ENCODE assay signal across 13 cellular contexts in the genomic region with DNA sequence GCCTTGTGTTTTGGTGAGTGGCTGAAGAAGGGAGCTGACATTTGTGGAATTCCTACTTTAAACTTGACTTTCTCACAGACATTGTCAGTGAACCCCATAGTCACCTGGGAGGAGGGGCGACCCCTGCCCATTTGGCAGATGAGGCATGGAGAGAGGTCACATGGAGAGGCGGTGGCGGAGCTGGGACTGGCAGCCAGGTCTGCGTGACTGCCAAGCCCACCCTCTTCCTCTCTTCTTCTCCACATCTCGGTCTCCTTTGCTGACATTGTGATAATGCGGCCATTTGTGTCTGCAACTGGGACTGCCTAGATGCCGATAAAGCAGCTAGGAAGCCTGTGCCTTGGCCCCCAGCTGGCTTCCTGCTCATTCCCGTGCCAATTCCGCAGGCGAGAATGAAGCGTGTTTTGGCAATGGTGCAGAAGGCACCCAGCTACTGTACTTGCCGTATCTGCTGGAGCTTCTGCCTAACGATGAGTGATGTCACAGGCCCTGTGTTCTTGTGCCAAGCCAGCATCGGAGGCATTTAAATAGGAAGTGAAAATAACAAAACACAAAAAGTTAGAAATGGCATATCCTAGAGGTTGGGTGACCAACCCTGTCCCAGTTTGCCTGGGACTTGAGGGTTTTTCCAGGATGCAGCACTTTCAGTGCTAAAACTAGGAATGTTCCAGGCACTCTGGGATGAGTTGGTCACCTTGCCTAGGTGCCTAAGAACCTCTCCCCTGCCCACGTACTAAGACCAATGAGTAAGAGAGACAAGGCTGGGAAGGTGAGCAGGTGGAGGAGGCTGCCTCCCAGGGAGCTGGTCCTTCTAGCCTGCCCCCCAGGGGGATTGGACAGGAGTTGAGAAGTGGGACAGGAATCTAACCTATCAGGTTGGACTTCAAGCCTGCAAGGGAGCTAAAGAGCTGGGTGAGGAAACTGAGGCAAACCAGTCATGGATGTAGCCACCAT. TPM values are rescaled to one million over a fixed set of nuclear protein-coding genes. Genes with fewer than 3 reads are reported as not detected.
DNase-seq lines count a peak whose midpoint lies in the region; ATAC-seq, FAIRE-seq and TF ChIP-seq lines count a peak whose summit lies in the region.
"Had no signal": no experiment of that assay in that cellular context is flagged by ENCODE, and none has a peak within 500 bp of the region (broad histone marks: within the 10 kb centered on the region; RNA-seq: fewer than 3 reads in every experiment).

No MANE protein-coding gene starts in this region.

- H4K20me1 ChIP-seq in HepG2 (ENCODE audit: insufficient read depth, low read length), result no peaks in the 10 kb centered on the region

- CTCF ChIA-PET in HepG2 (lab: Yijun Ruan, JAX; ENCODE audit: low intra/inter-chr PET ratio, low total read pairs), result no interaction called here

- no peak for TF ChIP-seq RAD21 in HepG2 (CRISPR knock-in tag; IDR thresholded peaks at IDR 0.05)

- POLR2A ChIA-PET in HepG2 (lab: Yijun Ruan, JAX), result interaction anchor here (0.8 to 1.5 kb wide), 2 partner anchors 9 to 18 kb away, joined by 3 to 4 read pairs; no protein-coding TSS in a partner anchor

- H3K27ac ChIP-seq in adrenal gland (peak overlapping the region in 1 of 5 donors; percentile 31), HepG2 (ENCODE audit: extremely low read length, insufficient read depth, low read length) (no peak overlapping the region)

- no peak overlapping the region for H3K9ac ChIP-seq in HepG2 (ENCODE audit: insufficient read depth, low read depth, low read length)

- no peak for FAIRE-seq in HepG2 (lab: Jason Lieb, UNC)

- H3K36me3 ChIP-seq in adrenal gland (replicated peaks in 1 of 2) (no peaks in the 10 kb centered on the region), HepG2 (replicated peaks in 1 of 2; ENCODE audit: control insufficient read depth in 1 of 2, insufficient read depth in 2 of 2, low read length in 2 of 2) (no peaks in the 10 kb centered on the region)

- no peak for TF ChIP-seq CTCF in adrenal gland (IDR thresholded peaks at IDR 0.05)
- no peak for TF ChIP-seq CTCF in HepG2 (CRISPR knock-in tag; IDR thresholded peaks at IDR 0.05)

- no TSS peak for BruUV-seq in HepG2 (replicated peaks; lab: Mats Ljungman, UMichigan)

- H3K4me1 ChIP-seq in adrenal gland (replicated peaks in 1 of 2), result no peaks in the 10 kb centered on the region
- peaks cover 22% of the 10 kb centered on the region for H3K4me1 ChIP-seq in HepG2 (ENCODE audit: insufficient read depth, low read length)

- H3K4me2 ChIP-seq in HepG2 (ENCODE audit: low read depth, low read length), result no peak overlapping the region

- TF ChIP-seq POLR2A in adrenal gland (IDR thresholded peaks at IDR 0.05) (no peak), HepG2 (IDR thresholded peaks at IDR 0.05; ENCODE audit: insufficient read depth in 1 of 2, low read depth in 2 of 2, low read length in 2 of 2) (no peak)

- H3K9me3 ChIP-seq in adrenal gland (replicated peaks in 1 of 3) (no peaks in the 10 kb centered on the region), HepG2 (ENCODE audit: low read length) (no peaks in the 10 kb centered on the region)

- TF ChIP-seq EP300 in HepG2 (IDR thresholded peaks at IDR 0.05; ENCODE audit: low read depth in 2 of 2, low read length in 2 of 2) (no peak), HepG2 (CRISPR knock-in tag; IDR thresholded peaks at IDR 0.05; ENCODE audit: borderline replicate concordance) (no peak)

- intact Hi-C loops in adrenal gland (cut with DNase I) (no loop called here), HepG2 (cut with micrococcal nuclease; ENCODE audit: unreplicated experiment) (no loop called here)

- DNase-seq in AG20443 (ENCODE audit: low spot score) (peak; percentile 39), adrenal gland (peak in 6 of 7 donors; percentile 57 to 87 (median 72)), HepG2 (ENCODE audit: low spot score) (no peak), DMS153 (lab: John Stamatoyannopoulos, UW) (no peak), occipital lobe (lab: John Stamatoyannopoulos, UW) (no peak)
- no peak for DNase-seq in stimulated activated CD4-positive, alpha-beta T cell treated with anti-CD3 and anti-CD28 coated beads, Interleukin-4, amount 100 ng/mL, for 24 hours
- DNase-seq: activated CD8-positive, alpha-beta T cell treated with anti-CD3 and anti-CD28 coated beads for 36 hours; mesenchymal stem cell; NCI-H774 had no signal

- in situ Hi-C loops in HepG2 (cut with HindIII; ENCODE audit: extremely low pct_ligation_motif_present, low pct_unique_long_range_greater_than_20kb), result no loop called here

- H3K4me3 ChIP-seq in adrenal gland, result no peak overlapping the region
- H3K4me3 ChIP-seq in HepG2 (replicated peaks in 1 of 3; ENCODE audit: insufficient read depth in 1 of 3, low read depth in 2 of 3, low read length in 3 of 3), result no peak overlapping the region

- ATAC-seq in HG02852 (IDR thresholded peaks at IDR 0.05; ENCODE audit: unreplicated experiment), result peak; percentile 60
- no peak for ATAC-seq in HepG2
- no peak for ATAC-seq in HG03196 (IDR thresholded peaks at IDR 0.05; ENCODE audit: unreplicated experiment)
- ATAC-seq: activated CD8-positive, alpha-beta T cell treated with anti-CD3 and anti-CD28 coated beads for 36 hours had no signal

- H3K27me3 ChIP-seq in adrenal gland, result no peaks in the 10 kb centered on the region
- H3K27me3 ChIP-seq in HepG2 (ENCODE audit: control insufficient read depth in 1 of 2, insufficient read depth in 2 of 2, low read length in 2 of 2), result peaks cover 7 to 40% of the 10 kb centered on the region in 2 experiments; a peak in 4 of 5 replicates

- no peak overlapping the region for H2AFZ ChIP-seq in HepG2 (ENCODE audit: low read length)

- no peaks in the 10 kb centered on the region for H3K79me2 ChIP-seq in HepG2 (ENCODE audit: insufficient read depth, low read length)

- 38 to 47% (median 43%) methylated on average over 14 to 15 of the region's 15 CpGs for WGBS in adrenal gland, 4 donors
- WGBS in HepG2 (ENCODE audit: low lambda C conversion rate), result 32% methylated on average over 15 of the region's 15 CpGs

RNA-seq across cellular contexts. Expression of gene OLFML2A, which starts 23.6 kb away (rescaled TPM):
- total RNA-seq in adrenal gland (10 to 100 TPM in 4 of 8 donors, 1 to 10 TPM in 4; 5.0 to 21.4 (median 10.3) TPM), HepG2 (2016; rRNA removed; fragmentation: Illumina TruSeq; extraction: Trizol) (0.02 TPM in 1 of 2 replicates, not detected in the other), occipital lobe (2.5 TPM)
- polyA plus RNA-seq in adrenal gland (1 to 10 TPM; 1.7 to 3.4 (median 2.9) TPM), HepG2 (2011; rRNA removed) (0.01 and 0.04 TPM in 2 replicates)
- total RNA-seq in HepG2 (2016; cell fraction: cytosol; rRNA removed; fragmentation: Illumina TruSeq; extraction: Trizol; ENCODE audit: low read depth), result under 0.01 and 0.09 TPM in 2 replicates
- total RNA-seq in HepG2 (2016; cell fraction: insoluble cytoplasmic fraction; rRNA removed; fragmentation: Illumina TruSeq; extraction: Trizol), result 0.02 TPM in 1 of 2 replicates, not detected in the other
- 0.03 TPM in 2 replicates for total RNA-seq in HepG2 (2016; cell fraction: membrane; rRNA removed; fragmentation: Illumina TruSeq; extraction: Trizol)
- 0.06 and 0.09 TPM in 2 replicates for total RNA-seq in HepG2 (2016; cell fraction: nucleus; rRNA removed; fragmentation: Illumina TruSeq; extraction: Trizol)
- polyA plus RNA-seq in HepG2 (2011; cell fraction: cytosol; rRNA removed), result 0.03 and 0.04 TPM in 2 replicates
- polyA plus RNA-seq in HepG2 (2011; cell fraction: nucleus; rRNA removed), result 0.02 and 0.05 TPM in 2 replicates
- polyA plus RNA-seq in HepG2 (2012), result 0.01 TPM in 1 of 2 replicates, not detected in the other
- not detected in 2 replicates for polyA plus RNA-seq in HepG2 (2016; cell fraction: cytosol; fragmentation: Illumina TruSeq; extraction: Trizol; ENCODE audit: low read depth)
- 0.03 TPM in 1 of 2 replicates, not detected in the other for polyA plus RNA-seq in HepG2 (2016; cell fraction: insoluble cytoplasmic fraction; fragmentation: Illumina TruSeq; extraction: Trizol; ENCODE audit: low read depth)
- polyA plus RNA-seq in HepG2 (2016; cell fraction: membrane; fragmentation: Illumina TruSeq; extraction: Trizol; ENCODE audit: low read depth), result not detected in 2 replicates
- 0.07 TPM in 1 of 2 replicates, not detected in the other for polyA plus RNA-seq in HepG2 (2016; cell fraction: nucleus; fragmentation: Illumina TruSeq; extraction: Trizol; ENCODE audit: insufficient read depth, low read depth)
- 0.08 and 2.8 TPM in 2 replicates for polyA minus RNA-seq in HepG2 (2011; rRNA and poly(A)+ RNA removed; ENCODE audit: low replicate concordance)
- 0.09 and 0.30 TPM in 2 replicates for polyA minus RNA-seq in HepG2 (2011; cell fraction: cytosol; rRNA and poly(A)+ RNA removed)
- 0.12 and 0.26 TPM in 2 replicates for polyA minus RNA-seq in HepG2 (2011; cell fraction: nucleus; rRNA and poly(A)+ RNA removed)
- total RNA-seq: activated CD8-positive, alpha-beta T cell treated with anti-CD3 and anti-CD28 coated beads for 36 hours; CD8-positive, alpha-beta memory T cell had no signal
- polyA plus RNA-seq: CD8-positive, alpha-beta memory T cell had no signal

RNA-seq across cellular contexts. Expression of gene NR6A1, which starts 29.5 kb away (rescaled TPM):
- total RNA-seq in adrenal gland, result 1 to 10 TPM in 7 of 8 donors, under 1 TPM in 1; 0.83 to 2.4 (median 1.5) TPM
- polyA plus RNA-seq in adrenal gland, result 1 to 10 TPM in 2 of 3 donors, under 1 TPM in 1; 0.46 to 1.4 (median 1.1) TPM
- 31.5 and 50.9 TPM in 2 replicates for total RNA-seq in HepG2 (2016; rRNA removed; fragmentation: Illumina TruSeq; extraction: Trizol)
- total RNA-seq in HepG2 (2016; cell fraction: cytosol; rRNA removed; fragmentation: Illumina TruSeq; extraction: Trizol; ENCODE audit: low read depth), result 10.7 and 12.1 TPM in 2 replicates
- total RNA-seq in HepG2 (2016; cell fraction: insoluble cytoplasmic fraction; rRNA removed; fragmentation: Illumina TruSeq; extraction: Trizol), result 28.3 and 52.2 TPM in 2 replicates
- total RNA-seq in HepG2 (2016; cell fraction: membrane; rRNA removed; fragmentation: Illumina TruSeq; extraction: Trizol), result 36.7 and 36.8 TPM in 2 replicates
- 24.3 and 28.3 TPM in 2 replicates for total RNA-seq in HepG2 (2016; cell fraction: nucleus; rRNA removed; fragmentation: Illumina TruSeq; extraction: Trizol)
- 19.7 and 28.1 TPM in 2 replicates for polyA plus RNA-seq in HepG2 (2011; rRNA removed)
- 15.0 and 17.4 TPM in 2 replicates for polyA plus RNA-seq in HepG2 (2011; cell fraction: cytosol; rRNA removed)
- 18.1 and 19.3 TPM in 2 replicates for polyA plus RNA-seq in HepG2 (2011; cell fraction: nucleus; rRNA removed)
- polyA plus RNA-seq in HepG2 (2012), result 12.1 and 12.8 TPM in 2 replicates
- polyA plus RNA-seq in HepG2 (2016; cell fraction: cytosol; fragmentation: Illumina TruSeq; extraction: Trizol; ENCODE audit: low read depth), result 4.2 and 4.9 TPM in 2 replicates
- 20.4 and 24.5 TPM in 2 replicates for polyA plus RNA-seq in HepG2 (2016; cell fraction: insoluble cytoplasmic fraction; fragmentation: Illumina TruSeq; extraction: Trizol; ENCODE audit: low read depth)
- polyA plus RNA-seq in HepG2 (2016; cell fraction: membrane; fragmentation: Illumina TruSeq; extraction: Trizol; ENCODE audit: low read depth), result 8.8 and 10.3 TPM in 2 replicates
- 21.9 and 25.3 TPM in 2 replicates for polyA plus RNA-seq in HepG2 (2016; cell fraction: nucleus; fragmentation: Illumina TruSeq; extraction: Trizol; ENCODE audit: insufficient read depth, low read depth)
- polyA minus RNA-seq in HepG2 (2011; rRNA and poly(A)+ RNA removed; ENCODE audit: low replicate concordance), result 13.7 and 123 TPM in 2 replicates
- 35.0 and 40.7 TPM in 2 replicates for polyA minus RNA-seq in HepG2 (2011; cell fraction: cytosol; rRNA and poly(A)+ RNA removed)
- 26.1 and 27.2 TPM in 2 replicates for polyA minus RNA-seq in HepG2 (2011; cell fraction: nucleus; rRNA and poly(A)+ RNA removed)
- 2.0 TPM for total RNA-seq in occipital lobe
- polyA plus RNA-seq: CD8-positive, alpha-beta memory T cell had no signal

RNA-seq across cellular contexts. Expression of gene WDR38, which starts 52.7 kb away (rescaled TPM):
- not detected for total RNA-seq in adrenal gland
- under 1 TPM in 1 of 3 donors, not detected in 2; 0.16 TPM for polyA plus RNA-seq in adrenal gland
- total RNA-seq in HepG2 (2016; rRNA removed; fragmentation: Illumina TruSeq; extraction: Trizol), result not detected in 2 replicates
- not detected in 2 replicates for total RNA-seq in HepG2 (2016; cell fraction: cytosol; rRNA removed; fragmentation: Illumina TruSeq; extraction: Trizol; ENCODE audit: low read depth)
- not detected in 2 replicates for total RNA-seq in HepG2 (2016; cell fraction: insoluble cytoplasmic fraction; rRNA removed; fragmentation: Illumina TruSeq; extraction: Trizol)
- not detected in 2 replicates for total RNA-seq in HepG2 (2016; cell fraction: membrane; rRNA removed; fragmentation: Illumina TruSeq; extraction: Trizol)
- not detected in 2 replicates for total RNA-seq in HepG2 (2016; cell fraction: nucleus; rRNA removed; fragmentation: Illumina TruSeq; extraction: Trizol)
- polyA plus RNA-seq in HepG2 (2011; rRNA removed), result not detected in 2 replicates
- polyA plus RNA-seq in HepG2 (2011; cell fraction: cytosol; rRNA removed), result not detected in 2 replicates
- polyA plus RNA-seq in HepG2 (2011; cell fraction: nucleus; rRNA removed), result not detected in 2 replicates
- 0.11 TPM in 1 of 2 replicates, not detected in the other for polyA plus RNA-seq in HepG2 (2012)
- polyA plus RNA-seq in HepG2 (2016; cell fraction: cytosol; fragmentation: Illumina TruSeq; extraction: Trizol; ENCODE audit: low read depth), result not detected in 2 replicates
- not detected in 2 replicates for polyA plus RNA-seq in HepG2 (2016; cell fraction: insoluble cytoplasmic fraction; fragmentation: Illumina TruSeq; extraction: Trizol; ENCODE audit: low read depth)
- not detected in 2 replicates for polyA plus RNA-seq in HepG2 (2016; cell fraction: membrane; fragmentation: Illumina TruSeq; extraction: Trizol; ENCODE audit: low read depth)
- not detected in 2 replicates for polyA plus RNA-seq in HepG2 (2016; cell fraction: nucleus; fragmentation: Illumina TruSeq; extraction: Trizol; ENCODE audit: insufficient read depth, low read depth)
- polyA minus RNA-seq in HepG2 (2011; rRNA and poly(A)+ RNA removed; ENCODE audit: low replicate concordance), result not detected in 2 replicates
- polyA minus RNA-seq in HepG2 (2011; cell fraction: cytosol; rRNA and poly(A)+ RNA removed), result not detected in 2 replicates
- polyA minus RNA-seq in HepG2 (2011; cell fraction: nucleus; rRNA and poly(A)+ RNA removed), result not detected in 2 replicates
- total RNA-seq in occipital lobe, result not detected
- total RNA-seq: activated CD8-positive, alpha-beta T cell treated with anti-CD3 and anti-CD28 coated beads for 36 hours; CD8-positive, alpha-beta memory T cell; chondrocyte had no signal
- polyA plus RNA-seq: CD8-positive, alpha-beta memory T cell had no signal

Comparison
In these comparisons a context has a peak if more than half of its experiments do, and no peak if none do; other contexts are left out.
1. DNase-seq: peak in AG20443 (single experiment) and adrenal gland (6 of 7); none in HepG2 (single experiment), stimulated activated CD4-positive, alpha-beta T cell treated with anti-CD3 and anti-CD28 coated beads, Interleukin-4, amount 100 ng/mL, for 24 hours (single experiment), DMS153 (single experiment) and occipital lobe (single experiment).